Comparison of ENCODE assay signal across 21 cellular contexts in the genomic region with DNA sequence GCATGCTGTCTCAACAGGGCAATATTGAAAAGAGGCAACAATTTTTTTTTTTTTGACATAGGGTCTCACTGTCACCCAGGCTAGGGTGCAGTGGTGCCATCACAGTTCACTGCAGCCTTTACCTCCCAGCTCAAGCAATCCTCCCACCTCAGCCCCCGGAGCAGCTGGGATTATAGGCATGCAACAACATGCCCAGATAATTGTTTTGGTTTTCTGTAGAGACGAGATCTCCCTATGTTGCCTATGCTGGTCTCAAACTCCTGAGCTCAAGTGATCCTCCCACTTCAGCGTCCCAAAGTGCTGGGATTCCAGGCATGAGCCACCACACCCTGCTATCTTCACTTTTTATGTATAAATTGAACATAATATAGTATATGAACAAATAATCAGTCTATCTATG. TPM values are rescaled to one million over a fixed set of nuclear protein-coding genes. Genes with fewer than 3 reads are reported as not detected.
"Had no signal": no experiment of that assay in that cellular context is flagged by ENCODE, and none has a peak within 500 bp of the region (broad histone marks: within the 10 kb centered on the region; RNA-seq: fewer than 3 reads in every experiment).

No MANE protein-coding gene starts in this region.

- H3K27ac Mint-ChIP-seq: activated naive CD4-positive, alpha-beta T cell treated with anti-CD3 and anti-CD28 coated beads, Interleukin-2, amount 50 U/mL, for 72 hours; activated T-cell treated with anti-CD3 and anti-CD28 coated beads, Interleukin-2, amount 50 U/mL, for 24 hours; activated T-helper 17 cell treated with anti-CD3 and anti-CD28 coated beads, Interleukin-2, amount 50 U/mL, for 72 hours; naive thymus-derived CD8-positive, alpha-beta T cell; neural progenitor cell; progenitor cell of endocrine pancreas had no signal

- H3K27me3 ChIP-seq: adrenal gland, colonic mucosa, dorsolateral prefrontal cortex, esophagus squamous epithelium, neural progenitor cell, spleen, testis, uterus had no signal

- H3K4me1 Mint-ChIP-seq: activated T-helper 17 cell treated with anti-CD3 and anti-CD28 coated beads, Interleukin-2, amount 50 U/mL, for 72 hours; naive thymus-derived CD8-positive, alpha-beta T cell had no signal

- H3K9me3 Mint-ChIP-seq: activated naive CD4-positive, alpha-beta T cell treated with anti-CD3 and anti-CD28 coated beads, Interleukin-2, amount 50 U/mL, for 72 hours; activated T-cell treated with anti-CD3 and anti-CD28 coated beads, Interleukin-2, amount 50 U/mL, for 24 hours had no signal

- H3K36me3 Mint-ChIP-seq: activated naive CD4-positive, alpha-beta T cell treated with anti-CD3 and anti-CD28 coated beads, Interleukin-2, amount 50 U/mL, for 72 hours; naive thymus-derived CD8-positive, alpha-beta T cell; neural progenitor cell had no signal

- ATAC-seq: activated naive CD4-positive, alpha-beta T cell treated with anti-CD3 and anti-CD28 coated beads, Interleukin-2, amount 50 U/mL, for 72 hours; activated T-helper 17 cell treated with anti-CD3 and anti-CD28 coated beads, Interleukin-2, amount 50 U/mL, for 72 hours; naive thymus-derived CD8-positive, alpha-beta T cell; WTC11 had no signal

- DNase-seq: activated CD4-positive, alpha-beta T cell treated with anti-CD3 and anti-CD28 coated beads, Interleukin-2, amount 50 U/mL, for 4 hours; activated CD8-positive, alpha-beta memory T cell treated with anti-CD3 and anti-CD28 coated beads for 24 hours; activated CD8-positive, alpha-beta memory T cell treated with anti-CD3 and anti-CD28 coated beads, Interleukin-2, amount 50 U/mL, for 4 hours; activated T-cell treated with anti-CD3 and anti-CD28 coated beads, Interleukin-2, amount 50 U/mL, for 24 hours; adrenal gland; colonic mucosa; dorsolateral prefrontal cortex; esophagus squamous epithelium; naive thymus-derived CD8-positive, alpha-beta T cell; retina; spleen; stimulated activated CD4-positive, alpha-beta T cell treated with anti-CD3 and anti-CD28 coated beads, Interleukin-4, amount 100 ng/mL, for 1 hour; stimulated activated naive CD4-positive, alpha-beta T cell; testis; uterus had no signal

- H3K9me3 ChIP-seq: adrenal gland, colonic mucosa, esophagus squamous epithelium, testis, uterus had no signal

- H2AFZ ChIP-seq: neural progenitor cell had no signal

- H3K36me3 ChIP-seq: adrenal gland, colonic mucosa, neural progenitor cell, uterus had no signal

- H3K4me3 ChIP-seq: adrenal gland, colonic mucosa, esophagus squamous epithelium, lung, neural progenitor cell, spleen, testis, uterus had no signal

- H3K27me3 Mint-ChIP-seq: activated T-cell treated with anti-CD3 and anti-CD28 coated beads, Interleukin-2, amount 50 U/mL, for 24 hours; activated T-helper 17 cell treated with anti-CD3 and anti-CD28 coated beads, Interleukin-2, amount 50 U/mL, for 72 hours; progenitor cell of endocrine pancreas had no signal

- H3K27ac ChIP-seq: adrenal gland, colonic mucosa, esophagus squamous epithelium, neural progenitor cell, spleen, testis, uterus had no signal

- H3K9ac ChIP-seq: neural progenitor cell had no signal

- H3K4me2 ChIP-seq: neural progenitor cell had no signal

- H3K4me1 ChIP-seq: adrenal gland, colonic mucosa, esophagus squamous epithelium, spleen, testis, uterus had no signal

- H3K4me3 Mint-ChIP-seq: activated T-cell treated with anti-CD3 and anti-CD28 coated beads, Interleukin-2, amount 50 U/mL, for 24 hours; activated T-helper 17 cell treated with anti-CD3 and anti-CD28 coated beads, Interleukin-2, amount 50 U/mL, for 72 hours; naive thymus-derived CD8-positive, alpha-beta T cell; neural progenitor cell; WTC11 had no signal

RNA-seq across cellular contexts. Expression of a gene that starts 47.6 kb away (rescaled TPM):
- total RNA-seq: naive thymus-derived CD8-positive, alpha-beta T cell had no signal
